Comparison of ENCODE assay signal across 10 cellular contexts in the genomic region with DNA sequence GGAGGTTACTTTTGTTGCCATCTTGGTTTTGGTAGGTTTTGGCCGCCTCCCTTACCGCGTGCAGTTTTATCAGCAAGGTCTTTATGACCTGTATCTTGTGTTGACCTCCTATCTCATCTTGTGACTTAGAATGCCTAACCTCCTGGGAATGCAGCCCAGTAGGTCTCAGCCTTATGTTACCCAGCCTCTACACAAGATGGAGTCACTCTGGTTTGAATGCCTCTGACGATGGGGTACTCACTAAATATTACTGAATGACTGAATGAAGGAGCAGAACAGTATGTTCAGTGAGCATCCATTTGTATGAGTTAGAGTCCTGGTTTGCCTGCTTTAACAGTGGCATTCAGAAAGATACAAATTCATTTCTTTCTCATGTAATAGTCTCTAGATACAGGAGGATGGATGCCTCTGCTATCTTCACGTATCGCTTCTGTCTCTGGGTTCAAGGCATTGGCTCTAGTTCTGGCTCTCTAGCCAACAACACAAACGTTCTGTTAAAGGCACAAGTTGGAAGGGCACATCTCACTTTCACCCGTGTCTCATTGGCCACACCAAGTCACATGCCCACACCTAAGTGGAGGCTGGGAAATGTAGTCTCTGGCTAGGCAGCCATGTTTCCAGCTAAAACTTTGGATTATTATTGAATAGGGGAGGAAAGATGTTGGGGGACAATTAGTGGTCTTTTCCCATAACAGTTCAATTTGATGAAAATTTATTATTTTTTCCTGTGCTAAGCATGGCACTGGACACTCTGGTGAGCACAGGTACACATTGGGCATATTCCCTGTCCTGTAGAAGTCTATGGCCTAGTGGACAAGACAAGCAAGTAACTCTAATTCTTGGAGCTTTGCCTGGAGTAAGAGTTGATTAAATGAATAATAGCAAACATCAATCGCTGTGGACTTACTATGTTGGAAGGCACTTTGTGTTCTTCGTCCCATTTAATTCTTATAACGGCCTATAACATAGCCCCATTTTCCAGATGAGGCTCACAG.
DNase-seq lines count a peak whose midpoint lies in the region; ATAC-seq, FAIRE-seq and TF ChIP-seq lines count a peak whose summit lies in the region.
"Had no signal": no experiment of that assay in that cellular context is flagged by ENCODE, and none has a peak within 500 bp of the region (broad histone marks: within the 10 kb centered on the region; RNA-seq: fewer than 3 reads in every experiment).

No MANE protein-coding gene starts in this region.

- no peak overlapping the region for H3K9ac ChIP-seq in neural progenitor cell

- DNase-seq in GM19239 (ENCODE audit: insufficient read length, low spot score) (peak; percentile 12), NCI-H2171 (lab: John Stamatoyannopoulos, UW) (peak; percentile 32), choroid plexus epithelial cell (ENCODE audit: low read depth) (peak; percentile 29), neural progenitor cell (ENCODE audit: low spot score) (peak; percentile 48), 8988T (no peak)
- no peak for DNase-seq in activated CD4-positive, alpha-beta T cell treated with anti-CD3 and anti-CD28 coated beads, Interleukin-2, amount 50 U/mL, for 48 hours
- DNase-seq: immature natural killer cell, NCI-H1436 treated with DMSO at 0.1 percent for 48 hours had no signal

- no peaks in the 10 kb centered on the region for H3K27me3 Mint-ChIP-seq in neural progenitor cell (ENCODE audit: insufficient read depth, low read depth)

- peaks cover 12% of the 10 kb centered on the region for H3K4me1 Mint-ChIP-seq in neural progenitor cell
- H3K4me1 Mint-ChIP-seq: immature natural killer cell had no signal

- H3K27ac Mint-ChIP-seq in neural progenitor cell: peak overlapping the region; percentile 22
- H3K27ac Mint-ChIP-seq: immature natural killer cell had no signal

- H3K4me1 ChIP-seq in neural progenitor cell: peaks cover 11% of the 10 kb centered on the region

- TF ChIP-seq CTCF in choroid plexus epithelial cell (conservative IDR thresholded peaks at IDR 0.05; ENCODE audit: low read depth, low read length) (no peak), neural progenitor cell (IDR thresholded peaks at IDR 0.05) (no peak)

- peak; percentile 45 for FAIRE-seq in GM19239 (lab: Jason Lieb, UNC)

- no peak for ATAC-seq in GM21515 (IDR thresholded peaks at IDR 0.05; ENCODE audit: unreplicated experiment)

- H3K9me3 ChIP-seq in neural progenitor cell (ENCODE audit: low read depth): no peaks in the 10 kb centered on the region

- no peak overlapping the region for H3K4me3 Mint-ChIP-seq in neural progenitor cell
- H3K4me3 Mint-ChIP-seq: immature natural killer cell had no signal

- no peaks in the 10 kb centered on the region for H3K27me3 ChIP-seq in neural progenitor cell

- no peak overlapping the region for H3K4me3 ChIP-seq in choroid plexus epithelial cell (ENCODE audit: low read depth, low read length)
- no peak overlapping the region for H3K4me3 ChIP-seq in neural progenitor cell
- H3K4me3 ChIP-seq: skin epidermis had no signal

- H3K27ac ChIP-seq in neural progenitor cell: no peak overlapping the region
- H3K27ac ChIP-seq: skin epidermis had no signal

- H3F3A ChIP-seq in neural progenitor cell (ENCODE audit: low read depth): peaks cover 7% of the 10 kb centered on the region

- no peaks in the 10 kb centered on the region for H3K36me3 ChIP-seq in neural progenitor cell

- no peak overlapping the region for H3K4me2 ChIP-seq in neural progenitor cell

- no peaks in the 10 kb centered on the region for H3K79me2 ChIP-seq in neural progenitor cell (ENCODE audit: low read depth)

- no peaks in the 10 kb centered on the region for H3K36me3 Mint-ChIP-seq in neural progenitor cell
- H3K36me3 Mint-ChIP-seq: immature natural killer cell had no signal

- peak overlapping the region; percentile 97 for H2AFZ ChIP-seq in neural progenitor cell (replicated peaks)

- H4K20me1 ChIP-seq in neural progenitor cell (ENCODE audit: low read depth): no peaks in the 10 kb centered on the region

- H3K9me3 Mint-ChIP-seq in neural progenitor cell: no peaks in the 10 kb centered on the region
- H3K9me3 Mint-ChIP-seq: immature natural killer cell had no signal

Comparison
In these comparisons a context has a peak if more than half of its experiments do, and no peak if none do; other contexts are left out.
1. DNase-seq: peak in GM19239 (single experiment), NCI-H2171 (single experiment), choroid plexus epithelial cell (single experiment) and neural progenitor cell (single experiment); none in activated CD4-positive, alpha-beta T cell treated with anti-CD3 and anti-CD28 coated beads, Interleukin-2, amount 50 U/mL, for 48 hours (0 of 2) and 8988T (single experiment).